In genomic region chr11:122214567-122214966, GRCh38 we compare ENCODE assay signal across 1 cellular context.
TF ChIP-seq lines count a peak whose summit lies in the region.

No MANE protein-coding gene starts in this region.

TF ChIP-seq in HCT116, 20 proteins besides CTCF, POLR2A, EP300 and RAD21 (continued from another document):
- TF ChIP-seq ZBTB33 (IDR thresholded peaks at IDR 0.05; ENCODE audit: extremely low read depth, insufficient replicate concordance, low read length) (no peak), MAX (IDR thresholded peaks at IDR 0.05) (no peak), ZNF274 (IDR thresholded peaks at IDR 0.05; ENCODE audit: low read depth, low read length) (no peak), EZH2phosphoT487 (IDR thresholded peaks at IDR 0.05; ENCODE audit: borderline replicate concordance) (no peak), SP1 (IDR thresholded peaks at IDR 0.05; ENCODE audit: low read depth) (no peak), SRF (IDR thresholded peaks at IDR 0.05; ENCODE audit: low read depth) (no peak)
